Comparison of ENCODE assay signal across 11 cellular contexts in the genomic region with DNA sequence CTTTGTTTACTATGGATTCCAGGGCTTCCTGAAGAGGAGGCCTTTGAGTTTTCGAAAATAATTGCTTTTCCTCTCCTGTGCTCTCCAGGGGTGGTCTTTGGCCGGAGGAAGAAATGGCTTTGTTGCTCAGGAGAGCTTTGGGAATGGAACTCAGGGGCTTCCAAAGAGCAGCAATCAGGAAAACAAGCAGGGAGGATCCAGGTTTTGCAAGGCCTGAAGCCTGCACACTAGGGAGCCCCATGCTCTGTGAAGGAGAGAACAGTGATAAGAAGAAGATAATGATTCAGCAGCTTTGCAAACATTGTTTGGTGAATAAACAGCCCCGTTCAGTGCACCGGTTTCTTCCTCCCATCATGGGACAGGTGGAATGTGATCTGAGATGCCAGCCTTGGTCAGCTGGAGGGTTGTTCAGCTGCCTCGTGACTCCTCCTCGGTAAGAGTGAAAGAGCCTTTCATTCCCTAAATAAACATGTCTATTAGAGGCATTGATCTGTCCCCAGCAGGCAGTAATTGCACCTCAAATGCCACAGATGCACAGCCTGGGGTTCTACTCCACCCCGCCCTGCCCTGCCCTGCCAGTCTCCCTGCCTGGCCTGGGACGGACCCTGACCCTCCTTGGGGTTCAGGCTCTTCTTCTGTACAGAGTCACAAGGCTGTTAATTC. TPM values are rescaled to one million over a fixed set of nuclear protein-coding genes. Genes with fewer than 3 reads are reported as not detected.
DNase-seq lines count a peak whose midpoint lies in the region; ATAC-seq and TF ChIP-seq lines count a peak whose summit lies in the region.
"Had no signal": no experiment of that assay in that cellular context is flagged by ENCODE, and none has a peak within 500 bp of the region (broad histone marks: within the 10 kb centered on the region; RNA-seq: fewer than 3 reads in every experiment).

No MANE protein-coding gene starts in this region.

- no peak overlapping the region for H3K27ac ChIP-seq in left lung
- H3K27ac ChIP-seq in tibial artery, result peak overlapping the region; percentile 91 to 97
- H3K27ac ChIP-seq in CD8-positive, alpha-beta T cell (ENCODE audit: low read depth, low read length), result no peak overlapping the region
- H3K27ac ChIP-seq: suprapubic skin had no signal

- H3K36me3 ChIP-seq in left lung, result no peaks in the 10 kb centered on the region
- H3K36me3 ChIP-seq in tibial artery, result no peaks in the 10 kb centered on the region
- no peaks in the 10 kb centered on the region for H3K36me3 ChIP-seq in CD8-positive, alpha-beta T cell (ENCODE audit: insufficient read depth, low read length)
- H3K36me3 ChIP-seq: suprapubic skin had no signal

- TF ChIP-seq CTCF in WTC11 (IDR thresholded peaks at IDR 0.05) (no peak), left lung (IDR thresholded peaks at IDR 0.05) (no peak), tibial artery (IDR thresholded peaks at IDR 0.05) (no peak)
- no peak for TF ChIP-seq CTCF in CD8-positive, alpha-beta T cell (IDR thresholded peaks at IDR 0.05)

- H3K27me3 Mint-ChIP-seq in WTC11 (ENCODE audit: low read depth), result peaks cover 96% of the 10 kb centered on the region
- H3K27me3 Mint-ChIP-seq in CD8-positive, alpha-beta T cell (ENCODE audit: low read depth), result peaks cover 9% of the 10 kb centered on the region

- POLR2A ChIA-PET in WTC11 (lab: Charles Lee), result no interaction called here
- POLR2A ChIA-PET in CD8-positive, alpha-beta T cell (lab: Charles Lee), result no interaction called here

- H3K4me3 ChIP-seq in left lung, result no peak overlapping the region
- no peak overlapping the region for H3K4me3 ChIP-seq in tibial artery
- no peak overlapping the region for H3K4me3 ChIP-seq in CD8-positive, alpha-beta T cell (ENCODE audit: low read depth, low read length)
- H3K4me3 ChIP-seq: suprapubic skin had no signal

- peaks cover 30% of the 10 kb centered on the region for H3K9me3 Mint-ChIP-seq in WTC11
- H3K9me3 Mint-ChIP-seq in CD8-positive, alpha-beta T cell, result no peaks in the 10 kb centered on the region

- H3K4me1 Mint-ChIP-seq in WTC11, result peaks cover 21% of the 10 kb centered on the region
- H3K4me1 Mint-ChIP-seq in CD8-positive, alpha-beta T cell (ENCODE audit: low read depth), result no peaks in the 10 kb centered on the region
- H3K4me1 Mint-ChIP-seq: T-cell had no signal

- ATAC-seq in WTC11, result peak; percentile 65
- ATAC-seq in left lung, result peak; percentile 62
- ATAC-seq in CD8-positive, alpha-beta T cell, result no peak
- no peak for ATAC-seq in HG03159 (IDR thresholded peaks at IDR 0.05; ENCODE audit: unreplicated experiment)
- ATAC-seq: T-cell had no signal

- CTCF ChIA-PET in WTC11 (lab: Charles Lee), result interaction anchor here (1.1 kb wide), 1 partner anchor 12 kb away, joined by 3 read pairs; the partner anchor contains the start of gene ALDH1B1
- CTCF ChIA-PET in CD8-positive, alpha-beta T cell (lab: Charles Lee), result no interaction called here

- H3K9me3 ChIP-seq in left lung (no peaks in the 10 kb centered on the region), tibial artery (no peaks in the 10 kb centered on the region)
- H3K9me3 ChIP-seq in CD8-positive, alpha-beta T cell (ENCODE audit: low read length), result no peaks in the 10 kb centered on the region
- H3K9me3 ChIP-seq: suprapubic skin had no signal

- peaks cover 15% of the 10 kb centered on the region for H3K36me3 Mint-ChIP-seq in WTC11
- no peaks in the 10 kb centered on the region for H3K36me3 Mint-ChIP-seq in CD8-positive, alpha-beta T cell
- H3K36me3 Mint-ChIP-seq: T-cell had no signal

- intact Hi-C loops in left lung (cut with DNase I) (no loop called here), tibial artery (cut with DNase I; ENCODE audit: low total_unique reads) (no loop called here)
- intact Hi-C loops in CD8-positive, alpha-beta T cell (cut with DNase I, micrococcal nuclease), result no loop called here

- no peak overlapping the region for H3K4me3 Mint-ChIP-seq in WTC11
- H3K4me3 Mint-ChIP-seq in CD8-positive, alpha-beta T cell, result no peak overlapping the region
- H3K4me3 Mint-ChIP-seq: T-cell had no signal

- no peaks in the 10 kb centered on the region for H3K4me1 ChIP-seq in left lung
- H3K4me1 ChIP-seq in tibial artery, result peaks cover 0 to 82% (median 55%) of the 10 kb centered on the region in 4 donors
- no peaks in the 10 kb centered on the region for H3K4me1 ChIP-seq in CD8-positive, alpha-beta T cell (ENCODE audit: insufficient read depth, low read length)
- H3K4me1 ChIP-seq: suprapubic skin had no signal

- H3K27ac Mint-ChIP-seq in WTC11, result peak overlapping the region; percentile 34
- no peak overlapping the region for H3K27ac Mint-ChIP-seq in CD8-positive, alpha-beta T cell
- H3K27ac Mint-ChIP-seq: T-cell had no signal

- H3K27me3 ChIP-seq in left lung (no peaks in the 10 kb centered on the region), tibial artery (no peaks in the 10 kb centered on the region)
- no peaks in the 10 kb centered on the region for H3K27me3 ChIP-seq in CD8-positive, alpha-beta T cell (ENCODE audit: insufficient read depth, low read length)
- H3K27me3 ChIP-seq: suprapubic skin had no signal

- DNase-seq in NCI-H2029 (lab: John Stamatoyannopoulos, UW) (peak; percentile 39), NCI-H2029 treated with DMSO at 0.1 percent for 48 hours (lab: John Stamatoyannopoulos, UW) (no peak), WTC11 (ENCODE audit: low spot score) (no peak), left lung (no peak), tibial artery (no peak)
- no peak for DNase-seq in activated CD4-positive, alpha-beta T cell treated with anti-CD3 and anti-CD28 coated beads for 1 hour
- DNase-seq in CD8-positive, alpha-beta T cell, result no peak
- DNase-seq: 8988T, T-cell had no signal

TF ChIP-seq in WTC11, 78 proteins besides CTCF, POLR2A, EP300 and RAD21:
- no peak for TF ChIP-seq TEAD4 (CRISPR knock-in tag; IDR thresholded peaks at IDR 0.05)
- peak; percentile 62 for TF ChIP-seq GABPB1 (CRISPR knock-in tag; IDR thresholded peaks at IDR 0.05)
- TF ChIP-seq SMAD4 (CRISPR knock-in tag; IDR thresholded peaks at IDR 0.05), result no peak
- TF ChIP-seq NR1H2 (CRISPR knock-in tag; IDR thresholded peaks at IDR 0.05), result no peak
- no peak for TF ChIP-seq JAZF1 (CRISPR knock-in tag; IDR thresholded peaks at IDR 0.05)
TF ChIP-seq in WTC11: peak in this region for 1.

RNA-seq across cellular contexts. Expression of gene ALDH1B1, which starts 11.5 kb away (rescaled TPM):
- 55.5 to 64.6 TPM (median 61.4 TPM) in 3 replicates for total RNA-seq in WTC11 (2021)
- total RNA-seq in left lung, result 10 to 100 TPM; 18.3 to 27.1 TPM
- under 1 TPM; 0.50 to 0.71 TPM for total RNA-seq in CD8-positive, alpha-beta T cell

RNA-seq across cellular contexts. Expression of gene IGFBPL1, which starts 43.3 kb away (rescaled TPM):
- 36.7 to 44.9 TPM (median 42.6 TPM) in 3 replicates for total RNA-seq in WTC11 (2021)
- total RNA-seq in left lung, result 1 to 10 TPM; 3.2 to 5.9 TPM
- not detected for total RNA-seq in CD8-positive, alpha-beta T cell
- total RNA-seq: suprapubic skin, T-cell had no signal

Comparison
In these comparisons a context has a peak if more than half of its experiments do, and no peak if none do; other contexts are left out.
1. ATAC-seq: peak in WTC11 (single experiment) and left lung (single experiment); none in CD8-positive, alpha-beta T cell (single experiment) and HG03159 (single experiment).
2. H3K27ac ChIP-seq: peak in tibial artery (2 of 2); none in left lung (0 of 2) and CD8-positive, alpha-beta T cell (single experiment).
3. RNA of gene ALDH1B1, which starts 11.5 kb away (total RNA-seq): 55.5 to 64.6 TPM in WTC11 and 18.3 to 27.1 TPM in left lung; 0.50 to 0.71 TPM in CD8-positive, alpha-beta T cell; every median in the first group is over 10 times any median in the second.
4. RNA of gene IGFBPL1, which starts 43.3 kb away (total RNA-seq): 36.7 to 44.9 TPM in WTC11 and 3.2 to 5.9 TPM in left lung; not detected in CD8-positive, alpha-beta T cell; every median in the first group is over 4 times any median in the second.